Comparison of ENCODE assay signal across 1 cellular context in genomic region chr1:21368514-21369289, GRCh38.
TF ChIP-seq lines count a peak whose summit lies in the region.

No MANE protein-coding gene starts in this region.

TF ChIP-seq in WTC11, 78 proteins besides CTCF, POLR2A, EP300 and RAD21 (continued from another document):
- TF ChIP-seq, protein P1, sequence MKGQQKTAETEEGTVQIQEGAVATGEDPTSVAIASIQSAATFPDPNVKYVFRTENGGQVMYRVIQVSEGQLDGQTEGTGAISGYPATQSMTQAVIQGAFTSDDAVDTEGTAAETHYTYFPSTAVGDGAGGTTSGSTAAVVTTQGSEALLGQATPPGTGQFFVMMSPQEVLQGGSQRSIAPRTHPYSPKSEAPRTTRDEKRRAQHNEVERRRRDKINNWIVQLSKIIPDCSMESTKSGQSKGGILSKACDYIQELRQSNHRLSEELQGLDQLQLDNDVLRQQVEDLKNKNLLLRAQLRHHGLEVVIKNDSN (CRISPR knock-in tag; IDR thresholded peaks at IDR 0.05), result no peak
- no peak for TF ChIP-seq ESRRA (CRISPR knock-in tag; IDR thresholded peaks at IDR 0.05; ENCODE audit: borderline replicate concordance)
- peak; percentile 51; the same call in 1 of the 2 replicates for TF ChIP-seq TEAD4 (CRISPR knock-in tag; IDR thresholded peaks at IDR 0.05)
- TF ChIP-seq, protein P2, sequence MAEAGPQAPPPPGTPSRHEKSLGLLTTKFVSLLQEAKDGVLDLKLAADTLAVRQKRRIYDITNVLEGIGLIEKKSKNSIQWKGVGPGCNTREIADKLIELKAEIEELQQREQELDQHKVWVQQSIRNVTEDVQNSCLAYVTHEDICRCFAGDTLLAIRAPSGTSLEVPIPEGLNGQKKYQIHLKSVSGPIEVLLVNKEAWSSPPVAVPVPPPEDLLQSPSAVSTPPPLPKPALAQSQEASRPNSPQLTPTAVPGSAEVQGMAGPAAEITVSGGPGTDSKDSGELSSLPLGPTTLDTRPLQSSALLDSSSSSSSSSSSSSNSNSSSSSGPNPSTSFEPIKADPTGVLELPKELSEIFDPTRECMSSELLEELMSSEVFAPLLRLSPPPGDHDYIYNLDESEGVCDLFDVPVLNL (CRISPR knock-in tag; IDR thresholded peaks at IDR 0.05; ENCODE audit: borderline replicate concordance, low read depth), result no peak
- no peak for TF ChIP-seq ELF4 (CRISPR knock-in tag; IDR thresholded peaks at IDR 0.05; ENCODE audit: low read depth)
- TF ChIP-seq, protein P3, sequence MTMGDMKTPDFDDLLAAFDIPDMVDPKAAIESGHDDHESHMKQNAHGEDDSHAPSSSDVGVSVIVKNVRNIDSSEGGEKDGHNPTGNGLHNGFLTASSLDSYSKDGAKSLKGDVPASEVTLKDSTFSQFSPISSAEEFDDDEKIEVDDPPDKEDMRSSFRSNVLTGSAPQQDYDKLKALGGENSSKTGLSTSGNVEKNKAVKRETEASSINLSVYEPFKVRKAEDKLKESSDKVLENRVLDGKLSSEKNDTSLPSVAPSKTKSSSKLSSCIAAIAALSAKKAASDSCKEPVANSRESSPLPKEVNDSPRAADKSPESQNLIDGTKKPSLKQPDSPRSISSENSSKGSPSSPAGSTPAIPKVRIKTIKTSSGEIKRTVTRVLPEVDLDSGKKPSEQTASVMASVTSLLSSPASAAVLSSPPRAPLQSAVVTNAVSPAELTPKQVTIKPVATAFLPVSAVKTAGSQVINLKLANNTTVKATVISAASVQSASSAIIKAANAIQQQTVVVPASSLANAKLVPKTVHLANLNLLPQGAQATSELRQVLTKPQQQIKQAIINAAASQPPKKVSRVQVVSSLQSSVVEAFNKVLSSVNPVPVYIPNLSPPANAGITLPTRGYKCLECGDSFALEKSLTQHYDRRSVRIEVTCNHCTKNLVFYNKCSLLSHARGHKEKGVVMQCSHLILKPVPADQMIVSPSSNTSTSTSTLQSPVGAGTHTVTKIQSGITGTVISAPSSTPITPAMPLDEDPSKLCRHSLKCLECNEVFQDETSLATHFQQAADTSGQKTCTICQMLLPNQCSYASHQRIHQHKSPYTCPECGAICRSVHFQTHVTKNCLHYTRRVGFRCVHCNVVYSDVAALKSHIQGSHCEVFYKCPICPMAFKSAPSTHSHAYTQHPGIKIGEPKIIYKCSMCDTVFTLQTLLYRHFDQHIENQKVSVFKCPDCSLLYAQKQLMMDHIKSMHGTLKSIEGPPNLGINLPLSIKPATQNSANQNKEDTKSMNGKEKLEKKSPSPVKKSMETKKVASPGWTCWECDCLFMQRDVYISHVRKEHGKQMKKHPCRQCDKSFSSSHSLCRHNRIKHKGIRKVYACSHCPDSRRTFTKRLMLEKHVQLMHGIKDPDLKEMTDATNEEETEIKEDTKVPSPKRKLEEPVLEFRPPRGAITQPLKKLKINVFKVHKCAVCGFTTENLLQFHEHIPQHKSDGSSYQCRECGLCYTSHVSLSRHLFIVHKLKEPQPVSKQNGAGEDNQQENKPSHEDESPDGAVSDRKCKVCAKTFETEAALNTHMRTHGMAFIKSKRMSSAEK (CRISPR knock-in tag; IDR thresholded peaks at IDR 0.05; ENCODE audit: borderline replicate concordance), result no peak
- TF ChIP-seq AFF4 (CRISPR knock-in tag; IDR thresholded peaks at IDR 0.05; ENCODE audit: borderline replicate concordance), result no peak
- TF ChIP-seq MYBL2 (CRISPR knock-in tag; IDR thresholded peaks at IDR 0.05), result no peak
- no peak for TF ChIP-seq ATF1 (CRISPR knock-in tag; IDR thresholded peaks at IDR 0.05)
- TF ChIP-seq HMGXB4 (CRISPR knock-in tag; IDR thresholded peaks at IDR 0.05), result no peak
- TF ChIP-seq ZNF232 (CRISPR knock-in tag; IDR thresholded peaks at IDR 0.05), result no peak
- TF ChIP-seq NR1H2 (CRISPR knock-in tag; IDR thresholded peaks at IDR 0.05), result no peak
- TF ChIP-seq TP53 (CRISPR knock-in tag; IDR thresholded peaks at IDR 0.05), result no peak
- no peak for TF ChIP-seq JAZF1 (CRISPR knock-in tag; IDR thresholded peaks at IDR 0.05)
